31 cellular contexts compared by ENCODE assay signal in genomic region chr19:57034544-57034943, GRCh38.
A peak's percentile ranks its signal among the peaks of the same experiment; 100 is the strongest.
DNase-seq lines count a peak whose midpoint lies in the region; ATAC-seq, FAIRE-seq and TF ChIP-seq lines count a peak whose summit lies in the region.
"Had no signal": no experiment of that assay in that cellular context is flagged by ENCODE, and none has a peak within 500 bp of the region (broad histone marks: within the 10 kb centered on the region; RNA-seq: fewer than 3 reads in every experiment).

No MANE protein-coding gene starts in this region.

- TF ChIP-seq POLR2A in HepG2 (IDR thresholded peaks at IDR 0.05; ENCODE audit: insufficient read depth in 1 of 2, low read depth in 2 of 2, low read length in 2 of 2) (no peak), right lobe of liver (IDR thresholded peaks at IDR 0.05) (no peak)

- peaks cover 29% of the 10 kb centered on the region for H3K4me1 ChIP-seq in HepG2 (ENCODE audit: insufficient read depth, low read length)
- H3K4me1 ChIP-seq in right lobe of liver: no peaks in the 10 kb centered on the region
- H3K4me1 ChIP-seq: A549; BE2C; BLaER1; BLaER1 treated with 17β-estradiol and CSF1 and Interleukin-3, amounts not matched to agents 10 nM and 100 nM; Caco-2 had no signal

- no TSS peak for BruUV-seq in HepG2 (replicated peaks; lab: Mats Ljungman, UMichigan)

- POLR2A ChIA-PET in HepG2 (lab: Yijun Ruan, JAX): no interaction called here

- no peak overlapping the region; a peak in 1 of 6 replicates for H3K4me3 ChIP-seq in HepG2 (replicated peaks in 1 of 3; ENCODE audit: insufficient read depth in 1 of 3, low read depth in 2 of 3, low read length in 3 of 3)
- H3K4me3 ChIP-seq in right lobe of liver: no peak overlapping the region
- no peak overlapping the region for H3K4me3 ChIP-seq in coronary artery
- H3K4me3 ChIP-seq: A549; BLaER1; BLaER1 treated with 17β-estradiol and CSF1 and Interleukin-3, amounts not matched to agents 10 nM and 100 nM had no signal

- WGBS in HepG2 (ENCODE audit: low lambda C conversion rate): 35% methylated on average over 11 of the region's 11 CpGs
- 65% methylated on average over 11 of the region's 11 CpGs for WGBS in right lobe of liver (ENCODE audit: insufficient coverage, low coverage, low lambda C conversion rate, missing lambda C conversion rate)

- H3K9me3 ChIP-seq in HepG2 (ENCODE audit: low read length): no peaks in the 10 kb centered on the region
- H3K9me3 ChIP-seq in right lobe of liver: no peaks in the 10 kb centered on the region
- H3K9me3 ChIP-seq: BE2C, BLaER1, Caco-2 had no signal

- no peak for TF ChIP-seq RAD21 in HepG2 (CRISPR knock-in tag; IDR thresholded peaks at IDR 0.05)

- ATAC-seq in HepG2: peak; percentile 66
- no peak for ATAC-seq in right lobe of liver
- ATAC-seq in HG03378 (IDR thresholded peaks at IDR 0.05; ENCODE audit: unreplicated experiment): no peak
- ATAC-seq: A549; CD8-positive, alpha-beta T cell had no signal

- H3K27me3 ChIP-seq in HepG2 (ENCODE audit: control insufficient read depth in 1 of 2, insufficient read depth in 2 of 2, low read length in 2 of 2) (no peaks in the 10 kb centered on the region), right lobe of liver (no peaks in the 10 kb centered on the region)
- H3K27me3 ChIP-seq: BE2C; BLaER1; BLaER1 treated with 17β-estradiol and CSF1 and Interleukin-3, amounts not matched to agents 10 nM and 100 nM had no signal

- H3K4me2 ChIP-seq in HepG2 (ENCODE audit: low read depth, low read length): peak overlapping the region; percentile 5; the same call in 1 of the 2 replicates
- H3K4me2 ChIP-seq: A549; BLaER1; BLaER1 treated with 17β-estradiol and CSF1 and Interleukin-3, amounts not matched to agents 10 nM and 100 nM had no signal

- intact Hi-C loops in HepG2 (cut with micrococcal nuclease; ENCODE audit: unreplicated experiment): loop anchor here (1.0 kb wide), 1 partner anchor 38 kb away; no protein-coding TSS in a partner anchor
- intact Hi-C loops in right lobe of liver (cut with DNase I): no loop called here

- H2AFZ ChIP-seq in HepG2 (ENCODE audit: low read length): no peak overlapping the region

- no peak for FAIRE-seq in HepG2 (lab: Jason Lieb, UNC)
- FAIRE-seq: A204.1, A549, D721Med had no signal

- in situ Hi-C loops in HepG2 (cut with HindIII; ENCODE audit: extremely low pct_ligation_motif_present, low pct_unique_long_range_greater_than_20kb): no loop called here

- no peaks in the 10 kb centered on the region for H4K20me1 ChIP-seq in HepG2 (ENCODE audit: insufficient read depth, low read length)
- H4K20me1 ChIP-seq: BLaER1; BLaER1 treated with 17β-estradiol and CSF1 and Interleukin-3, amounts not matched to agents 10 nM and 100 nM had no signal

- DNase-seq in HepG2 (ENCODE audit: low spot score) (peak; percentile 11), right lobe of liver (no peak), coronary artery (ENCODE audit: low spot score) (peak; percentile 26)
- DNase-seq: 8988T; ACHN; AML-193; BE2C; C1 segment of cervical spinal cord; Caco-2; Calu3; CD4-positive, alpha-beta memory T cell; CD4-positive, alpha-beta T cell; CD4-positive, CD25-positive, alpha-beta regulatory T cell; CD8-positive, alpha-beta memory T cell; CD8-positive, alpha-beta T cell; COR-L47; DMS 273 treated with DMSO at 0.1 percent for 48 hours; DMS153; DMS53; DMS79; DMS79 treated with DMSO at 0.1 percent for 48 hours; DND-41; EL had no signal

- TF ChIP-seq EP300 in HepG2 (IDR thresholded peaks at IDR 0.05; ENCODE audit: low read depth in 2 of 2, low read length in 2 of 2) (no peak), HepG2 (CRISPR knock-in tag; IDR thresholded peaks at IDR 0.05; ENCODE audit: borderline replicate concordance) (no peak)

- H3K79me2 ChIP-seq in HepG2 (ENCODE audit: insufficient read depth, low read length): no peaks in the 10 kb centered on the region

- CTCF ChIA-PET in HepG2 (lab: Yijun Ruan, JAX; ENCODE audit: low intra/inter-chr PET ratio, low total read pairs): no interaction called here

- H3K36me3 ChIP-seq in HepG2 (replicated peaks in 1 of 2; ENCODE audit: control insufficient read depth in 1 of 2, insufficient read depth in 2 of 2, low read length in 2 of 2) (no peaks in the 10 kb centered on the region), right lobe of liver (no peaks in the 10 kb centered on the region)
- H3K36me3 ChIP-seq: BE2C; BLaER1; BLaER1 treated with 17β-estradiol and CSF1 and Interleukin-3, amounts not matched to agents 10 nM and 100 nM had no signal

- TF ChIP-seq CTCF in HepG2 (CRISPR knock-in tag; IDR thresholded peaks at IDR 0.05) (peak; percentile 28; the same call in 1 of the 2 replicates), right lobe of liver (IDR thresholded peaks at IDR 0.05) (no peak), coronary artery (IDR thresholded peaks at IDR 0.05) (no peak)

- H3K27ac ChIP-seq in HepG2 (ENCODE audit: extremely low read length, insufficient read depth, low read length) (no peak overlapping the region), right lobe of liver (no peak overlapping the region), coronary artery (no peak overlapping the region)
- H3K27ac ChIP-seq: 22Rv1; A549; BLaER1; BLaER1 treated with 17β-estradiol and CSF1 and Interleukin-3, amounts not matched to agents 10 nM and 100 nM; C4-2B had no signal

- no peak overlapping the region for H3K9ac ChIP-seq in HepG2 (ENCODE audit: insufficient read depth, low read depth, low read length)
- H3K9ac ChIP-seq: BLaER1; BLaER1 treated with 17β-estradiol and CSF1 and Interleukin-3, amounts not matched to agents 10 nM and 100 nM had no signal

TF ChIP-seq in HepG2, 621 proteins besides CTCF, POLR2A, EP300 and RAD21 (continues in another document):
- TF ChIP-seq SSRP1 (CRISPR knock-in tag; IDR thresholded peaks at IDR 0.05): no peak
- peak; percentile 31; the same call in 1 of the 2 replicates for TF ChIP-seq SOX5 (CRISPR knock-in tag; IDR thresholded peaks at IDR 0.05; ENCODE audit: borderline replicate concordance)
- TF ChIP-seq FOXP1 (IDR thresholded peaks at IDR 0.05): no peak
- TF ChIP-seq FOXP1 (CRISPR knock-in tag; IDR thresholded peaks at IDR 0.05): peak; percentile 29; the same call in 1 of the 2 replicates
- TF ChIP-seq POGZ (CRISPR knock-in tag; IDR thresholded peaks at IDR 0.05): peak; percentile 25; the same call in 1 of the 2 replicates
- TF ChIP-seq MAZ (IDR thresholded peaks at IDR 0.05; ENCODE audit: borderline replicate concordance, low read depth, low read length): no peak
- no peak for TF ChIP-seq MAZ (CRISPR knock-in tag; IDR thresholded peaks at IDR 0.05; ENCODE audit: low read depth)
- TF ChIP-seq SALL1 (CRISPR knock-in tag; IDR thresholded peaks at IDR 0.05): peak; percentile 47
- peak; percentile 93 for TF ChIP-seq RARA (CRISPR knock-in tag; IDR thresholded peaks at IDR 0.05)
- peak; percentile 62 for TF ChIP-seq BCL6 (CRISPR knock-in tag; IDR thresholded peaks at IDR 0.05)
- peak; percentile 33; the same call in 1 of the 2 replicates for TF ChIP-seq ZNF687 (CRISPR knock-in tag; IDR thresholded peaks at IDR 0.05)
- no peak for TF ChIP-seq GABPA (IDR thresholded peaks at IDR 0.05; ENCODE audit: low read depth, low read length)
- TF ChIP-seq GABPA (CRISPR knock-in tag; IDR thresholded peaks at IDR 0.05; ENCODE audit: low read depth): no peak
- no peak for TF ChIP-seq NCOA1 (CRISPR knock-in tag; IDR thresholded peaks at IDR 0.05)
- peak; percentile 43; the same call in 1 of the 2 replicates for TF ChIP-seq RXRA (CRISPR knock-in tag; IDR thresholded peaks at IDR 0.05)
- no peak for TF ChIP-seq ZNF136 (CRISPR knock-in tag; IDR thresholded peaks at IDR 0.05; ENCODE audit: low read depth)
- TF ChIP-seq JUN (CRISPR knock-in tag; IDR thresholded peaks at IDR 0.05): no peak
- TF ChIP-seq HMG20A (CRISPR knock-in tag; IDR thresholded peaks at IDR 0.05; ENCODE audit: borderline replicate concordance): peak; percentile 25; the same call in 1 of the 2 replicates
- peak; percentile 73 for TF ChIP-seq ONECUT2 (CRISPR knock-in tag; IDR thresholded peaks at IDR 0.05)
- peak; percentile 16; the same call in 1 of the 2 replicates for TF ChIP-seq ZMYM3 (CRISPR knock-in tag; IDR thresholded peaks at IDR 0.05)
- no peak for TF ChIP-seq HDAC1 (CRISPR knock-in tag; IDR thresholded peaks at IDR 0.05)
- TF ChIP-seq ATRX (CRISPR knock-in tag; IDR thresholded peaks at IDR 0.05; ENCODE audit: borderline replicate concordance): no peak
- TF ChIP-seq ZNF660 (CRISPR knock-in tag; IDR thresholded peaks at IDR 0.05; ENCODE audit: borderline replicate concordance, low read depth): no peak
- peak; percentile 51; the same call in 1 of the 2 replicates for TF ChIP-seq NCOR1 (IDR thresholded peaks at IDR 0.05; ENCODE audit: borderline replicate concordance, low read length)
- TF ChIP-seq GATAD2A (CRISPR knock-in tag; IDR thresholded peaks at IDR 0.05): peak; percentile 45; the same call in 1 of the 2 replicates

Comparison
In these comparisons a context has a peak if more than half of its experiments do, and no peak if none do; other contexts are left out.
1. DNase-seq: peak in HepG2 (single experiment) and coronary artery (single experiment); none in right lobe of liver (0 of 3).